15 cellular contexts compared by ENCODE assay signal in the genomic region with DNA sequence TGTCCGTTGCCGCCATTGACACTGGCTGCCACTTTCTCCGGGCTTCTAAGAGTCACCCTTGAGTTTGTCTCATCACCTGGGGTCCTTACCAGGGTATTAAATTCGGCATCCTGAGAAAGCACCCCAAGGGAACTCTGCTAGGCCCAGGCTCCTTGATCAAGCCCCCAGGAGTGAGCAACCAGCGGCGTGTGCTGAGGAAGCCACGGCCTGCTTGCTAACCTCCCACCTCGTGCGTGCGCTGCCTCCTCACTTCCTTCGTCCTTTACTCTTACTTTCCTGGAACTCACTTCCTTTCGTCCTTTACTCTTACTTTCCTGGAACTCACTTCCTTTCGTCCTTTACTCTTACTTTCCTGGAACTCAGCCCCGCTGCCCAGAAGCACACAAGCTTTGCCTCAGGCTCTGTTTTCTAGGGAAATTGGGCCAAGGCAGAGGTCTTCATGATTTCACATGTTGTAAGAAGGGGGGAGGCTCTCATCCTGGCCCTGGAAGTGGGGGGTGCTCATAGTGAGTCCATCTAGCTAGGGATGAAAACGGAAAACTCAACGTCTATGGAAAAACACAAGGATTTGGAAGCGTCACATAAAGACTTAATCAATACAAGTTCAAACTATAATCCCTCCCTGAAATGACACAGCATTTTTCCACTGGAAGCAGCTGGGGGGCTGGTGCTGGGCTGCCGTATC. TPM values are rescaled to one million over a fixed set of nuclear protein-coding genes. Genes with fewer than 3 reads are reported as not detected.
A peak's percentile ranks its signal among the peaks of the same experiment; 100 is the strongest.
DNase-seq lines count a peak whose midpoint lies in the region; ATAC-seq, FAIRE-seq and TF ChIP-seq lines count a peak whose summit lies in the region.
"Had no signal": no experiment of that assay in that cellular context is flagged by ENCODE, and none has a peak within 500 bp of the region (broad histone marks: within the 10 kb centered on the region; RNA-seq: fewer than 3 reads in every experiment).

No MANE protein-coding gene starts in this region.

- no peaks in the 10 kb centered on the region for H3K4me1 ChIP-seq in CD4-positive, CD25-positive, alpha-beta regulatory T cell (ENCODE audit: control insufficient read depth, insufficient read depth, low read length, poor library complexity, severe bottlenecking)
- H3K4me1 ChIP-seq in HEK293 (ENCODE audit: control insufficient read depth, insufficient read depth, low read length) (no peaks in the 10 kb centered on the region), hepatocyte (ENCODE audit: insufficient read depth) (peaks cover 28% of the 10 kb centered on the region)
- peaks cover 10% of the 10 kb centered on the region for H3K4me1 ChIP-seq in CD4-positive, alpha-beta memory T cell (ENCODE audit: insufficient read depth, low read length)
- H3K4me1 ChIP-seq: esophagus squamous epithelium, prostate gland had no signal

- H3K27ac ChIP-seq in CD4-positive, CD25-positive, alpha-beta regulatory T cell (ENCODE audit: insufficient read depth, low read length, poor library complexity, severe bottlenecking), result no peak overlapping the region
- no peak overlapping the region for H3K27ac ChIP-seq in HEK293 (ENCODE audit: extremely low read depth, low read depth, low read length)
- peak overlapping the region; percentile 64 for H3K27ac ChIP-seq in hepatocyte
- no peak overlapping the region for H3K27ac ChIP-seq in CD4-positive, alpha-beta memory T cell (ENCODE audit: low read depth, low read length)
- H3K27ac ChIP-seq: C4-2B, esophagus squamous epithelium, prostate gland had no signal

- H3K9me3 Mint-ChIP-seq in CD4-positive, CD25-positive, alpha-beta regulatory T cell, result no peaks in the 10 kb centered on the region
- no peaks in the 10 kb centered on the region for H3K9me3 Mint-ChIP-seq in activated CD4-positive, alpha-beta memory T cell treated with anti-CD3 and anti-CD28 coated beads, Interleukin-2, amount 10 ng/mL, durations not matched to agents 7 days and 5 days
- no peaks in the 10 kb centered on the region for H3K9me3 Mint-ChIP-seq in CD4-positive, alpha-beta memory T cell
- H3K9me3 Mint-ChIP-seq: activated B cell treated with CpG ODN at 0.5 μM for 24 hours had no signal

- H3K79me2 ChIP-seq in hepatocyte, result no peaks in the 10 kb centered on the region

- peak; percentile 57 to 74 for ATAC-seq in CD4-positive, CD25-positive, alpha-beta regulatory T cell (ENCODE audit: low read depth in 2 of 2)
- no peak for ATAC-seq in HG03571 (IDR thresholded peaks at IDR 0.05; ENCODE audit: unreplicated experiment)

- FAIRE-seq in HTR-8/SVneo (lab: Jason Lieb, UNC), result no peak

- H2AFZ ChIP-seq in hepatocyte, result no peak overlapping the region

- 90% methylated on average over 18 of the region's 18 CpGs for WGBS in hepatocyte (ENCODE audit: low lambda C conversion rate, missing lambda C conversion rate)

- no peak overlapping the region for H3K4me3 ChIP-seq in CD4-positive, CD25-positive, alpha-beta regulatory T cell (ENCODE audit: low read depth, low read length)
- H3K4me3 ChIP-seq in HEK293 (ENCODE audit: low read depth, low read length), result no peak overlapping the region
- H3K4me3 ChIP-seq in hepatocyte, result no peak overlapping the region
- no peak overlapping the region for H3K4me3 ChIP-seq in foreskin fibroblast (ENCODE audit: low read depth in 1 of 2, low read length in 2 of 2)
- H3K4me3 ChIP-seq in CD4-positive, alpha-beta memory T cell (ENCODE audit: low read length in 2 of 2), result no peak overlapping the region
- H3K4me3 ChIP-seq: esophagus squamous epithelium, prostate gland had no signal

- no peaks in the 10 kb centered on the region for H4K20me1 ChIP-seq in hepatocyte (ENCODE audit: insufficient read depth, poor library complexity, severe bottlenecking)

- H3K36me3 Mint-ChIP-seq in CD4-positive, CD25-positive, alpha-beta regulatory T cell, result no peaks in the 10 kb centered on the region
- H3K36me3 Mint-ChIP-seq in activated CD4-positive, alpha-beta memory T cell treated with anti-CD3 and anti-CD28 coated beads, Interleukin-2, amount 10 ng/mL, durations not matched to agents 7 days and 5 days (ENCODE audit: low read depth), result peaks cover 6% of the 10 kb centered on the region
- H3K36me3 Mint-ChIP-seq in CD4-positive, alpha-beta memory T cell, result no peaks in the 10 kb centered on the region

- H3K4me3 Mint-ChIP-seq in CD4-positive, CD25-positive, alpha-beta regulatory T cell, result peak overlapping the region in 2 of 4 donors; percentile 1 to 33
- H3K4me3 Mint-ChIP-seq in activated CD4-positive, alpha-beta memory T cell treated with anti-CD3 and anti-CD28 coated beads, Interleukin-2, amount 10 ng/mL, durations not matched to agents 7 days and 5 days, result peak overlapping the region; percentile 42
- peak overlapping the region in 2 of 8 donors; percentile 38 to 59 for H3K4me3 Mint-ChIP-seq in CD4-positive, alpha-beta memory T cell
- H3K4me3 Mint-ChIP-seq: activated B cell treated with CpG ODN at 0.5 μM for 24 hours had no signal

- CTCF ChIA-PET in HEK293 (lab: Yijun Ruan, JAX), result no interaction called here
- CTCF ChIA-PET in activated CD4-positive, alpha-beta memory T cell treated with anti-CD3 and anti-CD28 coated beads, Interleukin-2, amount 10 ng/mL, durations not matched to agents 7 days and 5 days (lab: Charles Lee), result no interaction called here
- CTCF ChIA-PET in CD4-positive, alpha-beta memory T cell (lab: Charles Lee; ENCODE audit: partially characterized antibody), result no interaction called here

- no peaks in the 10 kb centered on the region for H3K9me2 ChIP-seq in hepatocyte (replicated peaks; ENCODE audit: insufficient read depth)

- TF ChIP-seq CTCF in HEK293 (tag by site-specific recombination; IDR thresholded peaks at IDR 0.05), result no peak
- no peak for TF ChIP-seq CTCF in hepatocyte (IDR thresholded peaks at IDR 0.05; ENCODE audit: poor library complexity)
- no peak for TF ChIP-seq CTCF in foreskin fibroblast (IDR thresholded peaks at IDR 0.05; ENCODE audit: low read depth, low read length)

- H3K4me1 Mint-ChIP-seq in CD4-positive, CD25-positive, alpha-beta regulatory T cell, result peaks cover 0 to 17% (median 6%) of the 10 kb centered on the region in 4 donors
- peaks cover 39% of the 10 kb centered on the region for H3K4me1 Mint-ChIP-seq in activated CD4-positive, alpha-beta memory T cell treated with anti-CD3 and anti-CD28 coated beads, Interleukin-2, amount 10 ng/mL, durations not matched to agents 7 days and 5 days
- peaks cover 0 to 11% (median 8%) of the 10 kb centered on the region in 4 donors for H3K4me1 Mint-ChIP-seq in CD4-positive, alpha-beta memory T cell
- H3K4me1 Mint-ChIP-seq: activated B cell treated with CpG ODN at 0.5 μM for 24 hours had no signal

- H3K27me3 ChIP-seq in CD4-positive, CD25-positive, alpha-beta regulatory T cell (ENCODE audit: control insufficient read depth, insufficient read depth, low read length), result no peaks in the 10 kb centered on the region
- H3K27me3 ChIP-seq in hepatocyte, result no peaks in the 10 kb centered on the region
- H3K27me3 ChIP-seq in CD4-positive, alpha-beta memory T cell (ENCODE audit: insufficient read depth, low read length), result no peaks in the 10 kb centered on the region
- H3K27me3 ChIP-seq: esophagus squamous epithelium had no signal

- intact Hi-C loops in CD4-positive, alpha-beta memory T cell (cut with micrococcal nuclease), result no loop called here

- DNase-seq in CD4-positive, CD25-positive, alpha-beta regulatory T cell, result peak in 1 of 3 donors; percentile 85
- peak; percentile 45 for DNase-seq in activated CD4-positive, alpha-beta memory T cell treated with anti-CD3 and anti-CD28 coated beads, Interleukin-2, amount 10 ng/mL, durations not matched to agents 7 days and 5 days
- DNase-seq in hepatocyte (ENCODE audit: low spot score) (no peak), foreskin fibroblast (no peak), HTR-8/SVneo (ENCODE audit: insufficient read length, low spot score) (no peak)
- no peak for DNase-seq in CD4-positive, alpha-beta memory T cell
- DNase-seq: activated B cell treated with CpG ODN at 0.5 μM for 24 hours, amniotic stem cell, esophagus squamous epithelium, kidney glomerular epithelial cell, SIG-M5 had no signal

- no peak overlapping the region for H3K4me2 ChIP-seq in hepatocyte

- peak overlapping the region; percentile 36 to 99 (median 52) for H3K27ac Mint-ChIP-seq in CD4-positive, CD25-positive, alpha-beta regulatory T cell
- H3K27ac Mint-ChIP-seq in activated CD4-positive, alpha-beta memory T cell treated with anti-CD3 and anti-CD28 coated beads, Interleukin-2, amount 10 ng/mL, durations not matched to agents 7 days and 5 days, result peak overlapping the region; percentile 71
- H3K27ac Mint-ChIP-seq in CD4-positive, alpha-beta memory T cell, result peak overlapping the region in 3 of 7 donors; percentile 18 to 82 (median 28)
- H3K27ac Mint-ChIP-seq: activated B cell treated with CpG ODN at 0.5 μM for 24 hours had no signal

- H3K27me3 Mint-ChIP-seq in CD4-positive, CD25-positive, alpha-beta regulatory T cell, result no peaks in the 10 kb centered on the region
- H3K27me3 Mint-ChIP-seq in activated CD4-positive, alpha-beta memory T cell treated with anti-CD3 and anti-CD28 coated beads, Interleukin-2, amount 10 ng/mL, durations not matched to agents 7 days and 5 days, result peaks cover 3% of the 10 kb centered on the region
- H3K27me3 Mint-ChIP-seq in CD4-positive, alpha-beta memory T cell, result no peaks in the 10 kb centered on the region

- POLR2A ChIA-PET in HEK293 (lab: Yijun Ruan, JAX), result no interaction called here
- POLR2A ChIA-PET in activated CD4-positive, alpha-beta memory T cell treated with anti-CD3 and anti-CD28 coated beads, Interleukin-2, amount 10 ng/mL, durations not matched to agents 7 days and 5 days (lab: Charles Lee), result no interaction called here
- POLR2A ChIA-PET in CD4-positive, alpha-beta memory T cell (lab: Charles Lee; ENCODE audit: partially characterized antibody), result no interaction called here

- no peaks in the 10 kb centered on the region for H3K36me3 ChIP-seq in CD4-positive, CD25-positive, alpha-beta regulatory T cell (ENCODE audit: control insufficient read depth, insufficient read depth, low read length)
- H3K36me3 ChIP-seq in HEK293 (ENCODE audit: control insufficient read depth in 2 of 2, insufficient read depth in 1 of 2, low read length in 2 of 2) (no peaks in the 10 kb centered on the region), hepatocyte (replicated peaks; ENCODE audit: insufficient read depth, low read depth) (no peaks in the 10 kb centered on the region)
- H3K36me3 ChIP-seq in CD4-positive, alpha-beta memory T cell (ENCODE audit: insufficient read depth, low read length), result no peaks in the 10 kb centered on the region
- H3K36me3 ChIP-seq: esophagus squamous epithelium, prostate gland had no signal

- H3K9me3 ChIP-seq in CD4-positive, CD25-positive, alpha-beta regulatory T cell (ENCODE audit: control insufficient read depth in 2 of 2, low read length in 2 of 2), result no peaks in the 10 kb centered on the region
- H3K9me3 ChIP-seq in HEK293 (ENCODE audit: control insufficient read depth, insufficient read depth, low read depth, low read length) (no peaks in the 10 kb centered on the region), hepatocyte (ENCODE audit: low read depth) (no peaks in the 10 kb centered on the region)
- no peaks in the 10 kb centered on the region for H3K9me3 ChIP-seq in CD4-positive, alpha-beta memory T cell (ENCODE audit: control insufficient read depth in 1 of 2, low read length in 2 of 2)
- H3K9me3 ChIP-seq: esophagus squamous epithelium, prostate gland had no signal

RNA-seq across cellular contexts. Expression of a gene that starts 36.7 kb away (rescaled TPM):
- total RNA-seq in CD4-positive, CD25-positive, alpha-beta regulatory T cell, result 20.3 TPM
- polyA plus RNA-seq in CD4-positive, CD25-positive, alpha-beta regulatory T cell, result 10 to 100 TPM; 13.5 to 29.8 (median 22.2) TPM
- total RNA-seq in activated CD4-positive, alpha-beta memory T cell treated with anti-CD3 and anti-CD28 coated beads, Interleukin-2, amount 10 ng/mL, durations not matched to agents 7 days and 5 days, result 10 to 100 TPM; 54.2 to 55.8 TPM
- total RNA-seq in hepatocyte, result 62.9 and 64.2 TPM in 2 replicates
- polyA plus RNA-seq in hepatocyte, result 40.3 and 61.8 TPM in 2 replicates
- total RNA-seq in CD4-positive, alpha-beta memory T cell, result 10 to 100 TPM; 60.9 to 61.1 TPM
- 10 to 100 TPM; 22.3 to 25.2 TPM for polyA plus RNA-seq in CD4-positive, alpha-beta memory T cell
